1 cellular context compared by ENCODE assay signal in genomic region chr17:37640016-37640415, GRCh38.
TF ChIP-seq lines count a peak whose summit lies in the region.

No MANE protein-coding gene starts in this region.

TF ChIP-seq in HepG2, 621 proteins besides CTCF, POLR2A, EP300 and RAD21:
- TF ChIP-seq ZNF280D (CRISPR knock-in tag; IDR thresholded peaks at IDR 0.05) (no peak), MEIS2 (CRISPR knock-in tag; IDR thresholded peaks at IDR 0.05) (no peak)
TF ChIP-seq in HepG2: peak in this region for 0.
